In genomic region chr11:117371453-117371852, GRCh38 we compare ENCODE assay signal across 19 cellular contexts. TPM values are rescaled to one million over a fixed set of nuclear protein-coding genes. Genes with fewer than 3 reads are reported as not detected.
A peak's percentile ranks its signal among the peaks of the same experiment; 100 is the strongest.
DNase-seq lines count a peak whose midpoint lies in the region; ATAC-seq and TF ChIP-seq lines count a peak whose summit lies in the region.
"Had no signal": no experiment of that assay in that cellular context is flagged by ENCODE, and none has a peak within 500 bp of the region (broad histone marks: within the 10 kb centered on the region; RNA-seq: fewer than 3 reads in every experiment).

No MANE protein-coding gene starts in this region.

- H3K4me1 Mint-ChIP-seq in activated naive CD4-positive, alpha-beta T cell treated with anti-CD3 and anti-CD28 coated beads, Interleukin-2, amount 10 ng/mL, durations not matched to agents 7 days and 5 days, result no peaks in the 10 kb centered on the region
- H3K4me1 Mint-ChIP-seq in nephron, result peaks cover 29% of the 10 kb centered on the region
- H3K4me1 Mint-ChIP-seq: CD14-positive monocyte; CD8-positive, alpha-beta memory T cell had no signal

- no peak for TF ChIP-seq CTCF in nephron (IDR thresholded peaks at IDR 0.05; ENCODE audit: unreplicated experiment in 3 of 3)
- no peak for TF ChIP-seq CTCF in GM10248 (IDR thresholded peaks at IDR 0.05; ENCODE audit: control extremely low read depth, extremely low read depth, low read depth, missing control alignments)

- CTCF ChIA-PET in activated naive CD4-positive, alpha-beta T cell treated with anti-CD3 and anti-CD28 coated beads, Interleukin-2, amount 10 ng/mL, durations not matched to agents 7 days and 5 days (lab: Charles Lee), result no interaction called here
- CTCF ChIA-PET in GM10248 (lab: Yijun Ruan, JAX), result no interaction called here

- DNase-seq in activated naive CD4-positive, alpha-beta T cell treated with anti-CD3 and anti-CD28 coated beads, Interleukin-2, amount 50 U/mL, for 72 hours (ENCODE audit: low spot score in 2 of 2), result no peak
- no peak for DNase-seq in activated naive CD4-positive, alpha-beta T cell treated with anti-CD3 and anti-CD28 coated beads, Interleukin-2, amount 10 ng/mL, durations not matched to agents 7 days and 5 days
- peak; percentile 57 for DNase-seq in cerebellar cortex (ENCODE audit: low spot score)
- no peak for DNase-seq in GM10248 (ENCODE audit: extremely low spot score)
- no peak for DNase-seq in NCI-H510A (lab: John Stamatoyannopoulos, UW)
- DNase-seq: ACHN; AML-193; BE2C; CD4-positive, alpha-beta T cell; CD8-positive, alpha-beta memory T cell; DMS 273 treated with DMSO at 0.1 percent for 48 hours; DMS79; EL; GF-D8; GOT3; HFFc6 had no signal

- peak overlapping the region; percentile 40 to 75 for H3K27ac Mint-ChIP-seq in activated naive CD4-positive, alpha-beta T cell treated with anti-CD3 and anti-CD28 coated beads, Interleukin-2, amount 50 U/mL, for 72 hours
- no peak overlapping the region for H3K27ac Mint-ChIP-seq in activated naive CD4-positive, alpha-beta T cell treated with anti-CD3 and anti-CD28 coated beads, Interleukin-2, amount 10 ng/mL, durations not matched to agents 7 days and 5 days
- peak overlapping the region in 2 of 3 experiments; percentile 63 to 86 for H3K27ac Mint-ChIP-seq in nephron
- H3K27ac Mint-ChIP-seq: CD4-positive, alpha-beta T cell; HFFc6 had no signal

- no peaks in the 10 kb centered on the region for H3K27me3 Mint-ChIP-seq in activated naive CD4-positive, alpha-beta T cell treated with anti-CD3 and anti-CD28 coated beads, Interleukin-2, amount 10 ng/mL, durations not matched to agents 7 days and 5 days
- no peaks in the 10 kb centered on the region for H3K27me3 Mint-ChIP-seq in nephron (ENCODE audit: low read depth)
- H3K27me3 Mint-ChIP-seq: CD4-positive, alpha-beta T cell; CD8-positive, alpha-beta memory T cell had no signal

- no peaks in the 10 kb centered on the region for H3K36me3 Mint-ChIP-seq in activated naive CD4-positive, alpha-beta T cell treated with anti-CD3 and anti-CD28 coated beads, Interleukin-2, amount 50 U/mL, for 72 hours
- peaks cover 25% of the 10 kb centered on the region for H3K36me3 Mint-ChIP-seq in activated naive CD4-positive, alpha-beta T cell treated with anti-CD3 and anti-CD28 coated beads, Interleukin-2, amount 10 ng/mL, durations not matched to agents 7 days and 5 days
- H3K36me3 Mint-ChIP-seq in nephron (ENCODE audit: low read depth), result peaks cover 57% of the 10 kb centered on the region

- H3K4me3 Mint-ChIP-seq in activated naive CD4-positive, alpha-beta T cell treated with anti-CD3 and anti-CD28 coated beads, Interleukin-2, amount 10 ng/mL, durations not matched to agents 7 days and 5 days, result no peak overlapping the region
- H3K4me3 Mint-ChIP-seq in nephron, result no peak overlapping the region
- H3K4me3 Mint-ChIP-seq: CD14-positive monocyte; CD4-positive, alpha-beta T cell; CD8-positive, alpha-beta memory T cell; HFFc6 had no signal

- ATAC-seq in activated naive CD4-positive, alpha-beta T cell treated with anti-CD3 and anti-CD28 coated beads, Interleukin-2, amount 50 U/mL, for 72 hours, result no peak
- ATAC-seq: A549 had no signal

- POLR2A ChIA-PET in GM10248 (lab: Yijun Ruan, JAX), result no interaction called here

- H3K9me3 Mint-ChIP-seq in activated naive CD4-positive, alpha-beta T cell treated with anti-CD3 and anti-CD28 coated beads, Interleukin-2, amount 50 U/mL, for 72 hours, result no peaks in the 10 kb centered on the region
- H3K9me3 Mint-ChIP-seq in activated naive CD4-positive, alpha-beta T cell treated with anti-CD3 and anti-CD28 coated beads, Interleukin-2, amount 10 ng/mL, durations not matched to agents 7 days and 5 days, result no peaks in the 10 kb centered on the region
- H3K9me3 Mint-ChIP-seq in nephron, result no peaks in the 10 kb centered on the region
- H3K9me3 Mint-ChIP-seq: CD14-positive monocyte; CD4-positive, alpha-beta T cell; CD8-positive, alpha-beta memory T cell; HFFc6 had no signal

RNA-seq across cellular contexts. Expression of gene CEP164, which starts 43.8 kb away (rescaled TPM):
- total RNA-seq in activated naive CD4-positive, alpha-beta T cell treated with anti-CD3 and anti-CD28 coated beads, Interleukin-2, amount 50 U/mL, for 72 hours, result 10 to 100 TPM; 20.1 to 30.1 TPM

RNA-seq across cellular contexts. Expression of gene BACE1, which starts 55.4 kb away (rescaled TPM):
- total RNA-seq in activated naive CD4-positive, alpha-beta T cell treated with anti-CD3 and anti-CD28 coated beads, Interleukin-2, amount 50 U/mL, for 72 hours, result under 1 TPM; 0.11 to 0.39 TPM
